ENCODE assay signal across 8 cellular contexts in genomic region chr15:92845109-92845508, GRCh38. TPM values are rescaled to one million over a fixed set of nuclear protein-coding genes. Genes with fewer than 3 reads are reported as not detected.
DNase-seq lines count a peak whose midpoint lies in the region; ATAC-seq and TF ChIP-seq lines count a peak whose summit lies in the region.

No MANE protein-coding gene starts in this region.

- H3K9me3 ChIP-seq in body of pancreas (no peaks in the 10 kb centered on the region), lower lobe of right lung (no peaks in the 10 kb centered on the region)

- H3K27ac ChIP-seq in body of pancreas, result peak overlapping the region; percentile 22 to 88 (median 74)
- H3K27ac ChIP-seq in lower lobe of right lung, result peak overlapping the region; percentile 82

- TF ChIP-seq POLR2A in body of pancreas (IDR thresholded peaks at IDR 0.05), result peak in 2 of 3 donors; percentile 28 to 30

- peaks cover 24% of the 10 kb centered on the region for H3K4me1 ChIP-seq in body of pancreas
- peaks cover 31% of the 10 kb centered on the region for H3K4me1 ChIP-seq in lower lobe of right lung

- H3K4me3 ChIP-seq in GM06990 (replicated peaks; ENCODE audit: low read depth, low read length) (no peak overlapping the region), body of pancreas (no peak overlapping the region), lower lobe of right lung (no peak overlapping the region)

- peak; percentile 60 for ATAC-seq in GM21576 (IDR thresholded peaks at IDR 0.05; ENCODE audit: unreplicated experiment)
- peak; percentile 83 for ATAC-seq in body of pancreas
- ATAC-seq in lower lobe of right lung, result peak; percentile 71 to 85

- TF ChIP-seq CTCF in GM06990 (IDR thresholded peaks at IDR 0.05; ENCODE audit: insufficient read depth, low read length, poor library complexity, severe bottlenecking) (no peak), body of pancreas (IDR thresholded peaks at IDR 0.05) (no peak), lower lobe of right lung (IDR thresholded peaks at IDR 0.05) (no peak)

- DNase-seq in GM06990 (ENCODE audit: extremely low read depth, insufficient read length) (peak; percentile 57), NCI-H1048 (lab: John Stamatoyannopoulos, UW) (peak; percentile 43), body of pancreas (no peak), lower lobe of right lung (no peak), HuH-7.5 (ENCODE audit: low spot score) (no peak), hippocampal formation (lab: John Stamatoyannopoulos, UW) (no peak), amygdala (lab: John Stamatoyannopoulos, UW) (no peak)

- no peaks in the 10 kb centered on the region for H3K27me3 ChIP-seq in GM06990 (replicated peaks; ENCODE audit: control insufficient read depth, insufficient read depth, low read length)
- no peaks in the 10 kb centered on the region for H3K27me3 ChIP-seq in body of pancreas
- no peaks in the 10 kb centered on the region for H3K27me3 ChIP-seq in lower lobe of right lung (ENCODE audit: low read depth)

- intact Hi-C loops in body of pancreas (cut with DNase I) (no loop called here), lower lobe of right lung (cut with DNase I) (no loop called here)

- no peaks in the 10 kb centered on the region for H3K36me3 ChIP-seq in GM06990 (ENCODE audit: control insufficient read depth, insufficient read depth, low read length)
- no peaks in the 10 kb centered on the region for H3K36me3 ChIP-seq in body of pancreas (replicated peaks in 1 of 2; ENCODE audit: insufficient read depth in 1 of 2, low read depth in 2 of 2)
- no peaks in the 10 kb centered on the region for H3K36me3 ChIP-seq in lower lobe of right lung

RNA-seq across cellular contexts. Expression of gene CHD2, which starts 55.0 kb away (rescaled TPM):
- total RNA-seq in body of pancreas (10 to 100 TPM; 63.9 to 70.0 TPM), lower lobe of right lung (158 TPM)

Comparison
In these comparisons a context has a peak if more than half of its experiments do, and no peak if none do; other contexts are left out.
1. DNase-seq: peak in GM06990 (single experiment) and NCI-H1048 (single experiment); none in body of pancreas (0 of 4), lower lobe of right lung (single experiment), HuH-7.5 (single experiment), hippocampal formation (0 of 2) and amygdala (0 of 56).
2. Peak in every context shown above with its lines, with median percentiles within 50 percentile points of each other: ATAC-seq.